Comparison of ENCODE assay signal across 8 cellular contexts in genomic region chr6:143806282-143807102, GRCh38. TPM values are rescaled to one million over a fixed set of nuclear protein-coding genes. Genes with fewer than 3 reads are reported as not detected.
A peak's percentile ranks its signal among the peaks of the same experiment; 100 is the strongest.
DNase-seq lines count a peak whose midpoint lies in the region; TF ChIP-seq lines count a peak whose summit lies in the region.

No MANE protein-coding gene starts in this region.

- no peak overlapping the region for H3K4me3 ChIP-seq in esophagus squamous epithelium

- CTCF ChIA-PET in HEK293T (lab: Yijun Ruan, JAX), result no interaction called here

- H3K36me3 ChIP-seq in esophagus squamous epithelium, result peaks cover 0 to 36% (median 4%) of the 10 kb centered on the region in 3 donors

- WGBS in esophagus squamous epithelium, 2 donors, result 81 to 83% methylated on average over 8 of the region's 8 CpGs

- H3K27me3 ChIP-seq in esophagus squamous epithelium, result no peaks in the 10 kb centered on the region

- H3K9me3 ChIP-seq in esophagus squamous epithelium, result no peaks in the 10 kb centered on the region

- intact Hi-C loops in esophagus squamous epithelium (cut with DNase I), result no loop called here

- TF ChIP-seq POLR2A in esophagus squamous epithelium (IDR thresholded peaks at IDR 0.05), result no peak

- no peak overlapping the region for H3K27ac ChIP-seq in esophagus squamous epithelium

- peak; percentile 22 for DNase-seq in HK-2 (ENCODE audit: unreplicated experiment)
- peak; percentile 63 to 85 for DNase-seq in activated CD4-positive, alpha-beta T cell treated with anti-CD3 and anti-CD28 coated beads, Interleukin-2, amount 50 U/mL, for 24 hours (ENCODE audit: low read depth in 1 of 2, low spot score in 1 of 2)
- peak; percentile 0 for DNase-seq in esophagus squamous epithelium (lab: John Stamatoyannopoulos, UW)
- DNase-seq in stimulated activated CD8-positive, alpha-beta memory T cell treated with anti-CD3 and anti-CD28 coated beads, Interleukin-15, amount 100 ng/mL, for 1 hour (ENCODE audit: low read depth), result peak; percentile 2
- DNase-seq in nucleus accumbens (lab: John Stamatoyannopoulos, UW), result no peak
- no peak for DNase-seq in NCI-H524 treated with DMSO at 0.1 percent for 48 hours (lab: John Stamatoyannopoulos, UW)
- DNase-seq in NCI-H1417 (lab: John Stamatoyannopoulos, UW), result no peak
- DNase-seq in HEK293T (ENCODE audit: extremely low spot score), result no peak

- POLR2A ChIA-PET in HEK293T (lab: Yijun Ruan, JAX), result interaction anchor here (1.3 kb wide), 1 partner anchor 37 kb away, joined by 5 read pairs; the partner anchor contains the start of gene LTV1

- no peak for TF ChIP-seq CTCF in esophagus squamous epithelium (IDR thresholded peaks at IDR 0.05)

- H3K4me1 ChIP-seq in esophagus squamous epithelium, result no peaks in the 10 kb centered on the region

TF ChIP-seq in HEK293T, 16 proteins besides CTCF, POLR2A, EP300 and RAD21:
- TF ChIP-seq ZNF384 (IDR thresholded peaks at IDR 0.05) (no peak), FOXK2 (IDR thresholded peaks at IDR 0.05) (no peak), NFRKB (IDR thresholded peaks at IDR 0.05) (no peak), FOXA1 (IDR thresholded peaks at IDR 0.05) (no peak), CTBP1 (IDR thresholded peaks at IDR 0.05; ENCODE audit: borderline replicate concordance) (no peak), SUZ12 (IDR thresholded peaks at IDR 0.05) (no peak), PKNOX1 (IDR thresholded peaks at IDR 0.05) (no peak), ELF4 (IDR thresholded peaks at IDR 0.05) (no peak), LEF1 (IDR thresholded peaks at IDR 0.05; ENCODE audit: borderline replicate concordance) (no peak), TARDBP (IDR thresholded peaks at IDR 0.05) (no peak), SP1 (IDR thresholded peaks at IDR 0.05) (no peak), ARNT (IDR thresholded peaks at IDR 0.05) (no peak)

RNA-seq across cellular contexts. Expression of gene LTV1, which starts 36.6 kb away (rescaled TPM):
- 10 to 100 TPM; 15.5 to 23.1 (median 20.4) TPM for total RNA-seq in esophagus squamous epithelium

RNA-seq across cellular contexts. Expression of gene ZC2HC1B, which starts 57.8 kb away (rescaled TPM):
- total RNA-seq in esophagus squamous epithelium, result not detected

Comparison
In these comparisons a context has a peak if more than half of its experiments do, and no peak if none do; other contexts are left out.
1. DNase-seq: peak in HK-2 (single experiment), activated CD4-positive, alpha-beta T cell treated with anti-CD3 and anti-CD28 coated beads, Interleukin-2, amount 50 U/mL, for 24 hours (2 of 2), esophagus squamous epithelium (single experiment) and stimulated activated CD8-positive, alpha-beta memory T cell treated with anti-CD3 and anti-CD28 coated beads, Interleukin-15, amount 100 ng/mL, for 1 hour (single experiment); none in nucleus accumbens (0 of 56), NCI-H524 treated with DMSO at 0.1 percent for 48 hours (single experiment), NCI-H1417 (0 of 3) and HEK293T (single experiment).